In genomic region chrX:72011734-72012133, GRCh38 we compare ENCODE assay signal across 9 cellular contexts.
"Had no signal": no experiment of that assay in that cellular context is flagged by ENCODE, and none has a peak within 500 bp of the region (broad histone marks: within the 10 kb centered on the region; RNA-seq: fewer than 3 reads in every experiment).

No MANE protein-coding gene starts in this region.

- H3K9ac ChIP-seq: KMS-11 had no signal

- H3K4me3 ChIP-seq: K562 had no signal

- H3K4me1 Mint-ChIP-seq: IgD-negative memory B cell had no signal

- H3K27ac ChIP-seq: HL-60, KMS-11 had no signal

- H3K36me3 Mint-ChIP-seq: IgD-negative memory B cell had no signal

- H3K9me3 Mint-ChIP-seq: IgD-negative memory B cell had no signal

- FAIRE-seq: K562 had no signal

- DNase-seq: IMR-90, Karpas-422, KBM-7, KG1 had no signal

- H3K4me3 Mint-ChIP-seq: IgD-negative memory B cell had no signal

- H3K4me2 ChIP-seq: KMS-11 had no signal

- H3K27ac Mint-ChIP-seq: IgD-negative memory B cell had no signal

- ATAC-seq: HepG2, K562 had no signal
